In the genomic region with DNA sequence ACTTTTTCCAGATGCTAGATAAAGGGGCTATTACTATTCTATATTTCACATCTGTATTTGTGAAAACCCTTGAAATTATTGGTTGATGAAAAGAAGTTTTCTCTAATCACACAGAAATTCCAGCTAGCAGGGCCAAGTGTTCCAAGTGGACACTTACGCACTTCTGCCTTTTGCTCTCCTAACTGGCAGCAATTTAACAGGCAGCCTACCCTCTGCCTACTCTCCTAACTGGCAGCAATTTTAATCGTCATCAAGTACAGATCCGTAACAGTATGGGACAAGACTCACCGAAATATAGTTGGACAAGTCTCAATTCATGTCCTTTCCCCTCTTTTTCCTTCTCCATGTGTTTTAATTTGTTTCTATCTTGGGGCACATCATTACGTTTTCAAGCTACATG, we compare ENCODE assay signal across 9 cellular contexts. TPM values are rescaled to one million over a fixed set of nuclear protein-coding genes. Genes with fewer than 3 reads are reported as not detected.
"Had no signal": no experiment of that assay in that cellular context is flagged by ENCODE, and none has a peak within 500 bp of the region (broad histone marks: within the 10 kb centered on the region; RNA-seq: fewer than 3 reads in every experiment).

No MANE protein-coding gene starts in this region.

- H3K4me3 ChIP-seq: GM12878 had no signal

- DNase-seq: GDM1, GF-D8 had no signal

- FAIRE-seq: G401.6, GM12878, GM12891, GM12892, GM18507, GM19239 had no signal

- ATAC-seq: GM12878 had no signal

RNA-seq across cellular contexts. Expression of gene LRRC30, which starts 12.1 kb away (rescaled TPM):
- total RNA-seq: G401, GM12878 had no signal
- polyA plus RNA-seq: GM12878 had no signal
